In the genomic region with DNA sequence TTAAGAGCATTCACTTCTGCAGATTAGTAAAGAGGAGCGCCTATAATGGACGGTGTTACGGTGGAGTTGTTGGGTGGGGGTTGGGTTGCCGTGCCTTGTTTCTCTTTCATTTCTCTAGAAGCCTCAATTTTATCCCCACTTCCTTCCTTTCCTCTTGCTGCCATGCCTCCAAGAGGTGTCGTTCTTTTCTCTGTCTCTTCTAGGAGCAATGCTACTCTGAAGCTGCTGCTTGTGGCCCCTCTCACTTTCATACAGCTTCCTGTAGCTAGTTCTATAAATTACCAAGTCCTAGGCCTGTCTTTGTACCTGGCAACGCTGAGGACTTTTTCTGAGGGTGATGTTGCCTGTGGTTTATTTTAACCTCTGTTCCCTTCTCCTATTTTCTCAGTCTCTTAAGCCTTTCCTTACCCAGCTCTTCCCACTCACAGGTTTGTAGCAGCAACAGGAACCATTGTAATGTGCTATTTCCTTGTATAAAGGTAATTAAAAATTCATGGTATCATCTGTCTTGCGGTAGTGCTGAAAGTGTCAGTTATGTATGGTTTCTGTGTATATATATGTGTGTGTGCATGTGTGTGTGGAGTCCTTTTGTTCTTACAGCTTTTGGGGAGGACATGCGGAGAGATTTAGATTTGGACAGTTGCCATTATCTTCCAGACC, we compare ENCODE assay signal across 9 cellular contexts. TPM values are rescaled to one million over a fixed set of nuclear protein-coding genes. Genes with fewer than 3 reads are reported as not detected.
DNase-seq lines count a peak whose midpoint lies in the region; ATAC-seq and TF ChIP-seq lines count a peak whose summit lies in the region.
"Had no signal": no experiment of that assay in that cellular context is flagged by ENCODE, and none has a peak within 500 bp of the region (broad histone marks: within the 10 kb centered on the region; RNA-seq: fewer than 3 reads in every experiment).

No MANE protein-coding gene starts in this region.

- intact Hi-C loops in activated naive CD4-positive, alpha-beta T cell treated with anti-CD3 and anti-CD28 coated beads for 36 hours (cut with micrococcal nuclease) = loop anchor here (1.0 to 2.0 kb wide), 7 partner anchors 14 to 557 kb away; partner anchors contain the start of genes DDHD1, GPR137C and TXNDC16

- ATAC-seq in GM18519 (IDR thresholded peaks at IDR 0.05; ENCODE audit: low FRiP score, unreplicated experiment) = peak; percentile 85
- ATAC-seq in HG02759 (IDR thresholded peaks at IDR 0.05; ENCODE audit: unreplicated experiment) = peak; percentile 80

- peaks cover 18% of the 10 kb centered on the region for H3K4me1 Mint-ChIP-seq in activated naive CD4-positive, alpha-beta T cell treated with anti-CD3 and anti-CD28 coated beads for 36 hours (ENCODE audit: low read depth)

- H3F3A ChIP-seq in smooth muscle cell (ENCODE audit: low read depth) = no peaks in the 10 kb centered on the region

- no peaks in the 10 kb centered on the region for H3K27me3 ChIP-seq in smooth muscle cell (ENCODE audit: low read depth)

- no peak overlapping the region for H3K27ac Mint-ChIP-seq in activated naive CD4-positive, alpha-beta T cell treated with anti-CD3 and anti-CD28 coated beads for 36 hours
- H3K27ac Mint-ChIP-seq: nephron had no signal

- no peaks in the 10 kb centered on the region for H3K79me2 ChIP-seq in smooth muscle cell (ENCODE audit: low read depth)

- 73% methylated on average over 8 of the region's 8 CpGs for WGBS in smooth muscle cell (ENCODE audit: low lambda C conversion rate)

- H3K4me3 ChIP-seq in smooth muscle cell = peak overlapping the region; percentile 39

- peaks cover 6% of the 10 kb centered on the region for H3K9me3 ChIP-seq in smooth muscle cell (replicated peaks; ENCODE audit: low read depth)

- peak overlapping the region; percentile 82 for H3K4me2 ChIP-seq in smooth muscle cell

- H4K20me1 ChIP-seq in smooth muscle cell (ENCODE audit: low read depth) = no peaks in the 10 kb centered on the region

- CTCF ChIA-PET in activated naive CD4-positive, alpha-beta T cell treated with anti-CD3 and anti-CD28 coated beads for 36 hours (lab: Charles Lee) = interaction anchor here (0.8 to 2.7 kb wide), 9 partner anchors 9 to 82 kb away, joined by 3 to 11 read pairs (median 7); partner anchors contain the start of gene DDHD1

- no peak overlapping the region for H3K9ac ChIP-seq in smooth muscle cell (ENCODE audit: low read depth)

- H3K27me3 Mint-ChIP-seq in activated naive CD4-positive, alpha-beta T cell treated with anti-CD3 and anti-CD28 coated beads for 36 hours (ENCODE audit: low read depth) = no peaks in the 10 kb centered on the region

- peaks cover 6% of the 10 kb centered on the region for H3K36me3 ChIP-seq in smooth muscle cell (ENCODE audit: low read depth)

- DNase-seq in NCI-H2227 (lab: John Stamatoyannopoulos, UW; ENCODE audit: unreplicated experiment) = peak; percentile 17
- peak; percentile 76 for DNase-seq in activated naive CD4-positive, alpha-beta T cell treated with anti-CD3 and anti-CD28 coated beads for 36 hours
- no peak for DNase-seq in smooth muscle cell (lab: John Stamatoyannopoulos, UW; ENCODE audit: unreplicated experiment)
- no peak for DNase-seq in DMS79 treated with DMSO at 0.1 percent for 48 hours (lab: John Stamatoyannopoulos, UW)
- DNase-seq in A172 (ENCODE audit: low spot score) = no peak
- no peak for DNase-seq in SK-N-DZ (ENCODE audit: low spot score)

- TF ChIP-seq CTCF in smooth muscle cell (IDR thresholded peaks at IDR 0.05; ENCODE audit: borderline replicate concordance, insufficient read depth, poor library complexity, severe bottlenecking) = no peak

- H3K4me1 ChIP-seq in smooth muscle cell (ENCODE audit: low read depth) = peaks cover 4% of the 10 kb centered on the region

- H3K27ac ChIP-seq in smooth muscle cell (ENCODE audit: low read depth) = peak overlapping the region; percentile 51

- no peaks in the 10 kb centered on the region for H3K36me3 Mint-ChIP-seq in activated naive CD4-positive, alpha-beta T cell treated with anti-CD3 and anti-CD28 coated beads for 36 hours (ENCODE audit: low read depth)

- peak overlapping the region; percentile 47 for H2AFZ ChIP-seq in smooth muscle cell (ENCODE audit: low read depth)

- H3K9me3 Mint-ChIP-seq in activated naive CD4-positive, alpha-beta T cell treated with anti-CD3 and anti-CD28 coated beads for 36 hours = peaks cover 4% of the 10 kb centered on the region

- no peak overlapping the region for H3K4me3 Mint-ChIP-seq in activated naive CD4-positive, alpha-beta T cell treated with anti-CD3 and anti-CD28 coated beads for 36 hours

RNA-seq across cellular contexts. Expression of gene DDHD1, which starts 44.0 kb away (rescaled TPM):
- total RNA-seq in activated naive CD4-positive, alpha-beta T cell treated with anti-CD3 and anti-CD28 coated beads for 36 hours = 10 to 100 TPM; 20.1 to 20.4 TPM
- 7.8 and 12.2 TPM in 2 replicates for total RNA-seq in smooth muscle cell
- 3.1 and 4.0 TPM in 2 replicates for polyA plus RNA-seq in smooth muscle cell
- total RNA-seq in A172 (2014; rRNA removed; shearing (Covaris generic)) = 8.0 and 8.5 TPM in 2 replicates
- polyA plus RNA-seq in SK-N-DZ (2014; cell fraction: cytosol; rRNA removed) = 6.6 and 9.0 TPM in 2 replicates
- 11.9 and 12.3 TPM in 2 replicates for polyA plus RNA-seq in SK-N-DZ (2014; cell fraction: nucleus; rRNA removed)

Comparison
In these comparisons a context has a peak if more than half of its experiments do, and no peak if none do; other contexts are left out.
1. DNase-seq: peak in NCI-H2227 (single experiment) and activated naive CD4-positive, alpha-beta T cell treated with anti-CD3 and anti-CD28 coated beads for 36 hours (single experiment); none in smooth muscle cell (single experiment), DMS79 treated with DMSO at 0.1 percent for 48 hours (single experiment), A172 (single experiment) and SK-N-DZ (single experiment).